In the genomic region with DNA sequence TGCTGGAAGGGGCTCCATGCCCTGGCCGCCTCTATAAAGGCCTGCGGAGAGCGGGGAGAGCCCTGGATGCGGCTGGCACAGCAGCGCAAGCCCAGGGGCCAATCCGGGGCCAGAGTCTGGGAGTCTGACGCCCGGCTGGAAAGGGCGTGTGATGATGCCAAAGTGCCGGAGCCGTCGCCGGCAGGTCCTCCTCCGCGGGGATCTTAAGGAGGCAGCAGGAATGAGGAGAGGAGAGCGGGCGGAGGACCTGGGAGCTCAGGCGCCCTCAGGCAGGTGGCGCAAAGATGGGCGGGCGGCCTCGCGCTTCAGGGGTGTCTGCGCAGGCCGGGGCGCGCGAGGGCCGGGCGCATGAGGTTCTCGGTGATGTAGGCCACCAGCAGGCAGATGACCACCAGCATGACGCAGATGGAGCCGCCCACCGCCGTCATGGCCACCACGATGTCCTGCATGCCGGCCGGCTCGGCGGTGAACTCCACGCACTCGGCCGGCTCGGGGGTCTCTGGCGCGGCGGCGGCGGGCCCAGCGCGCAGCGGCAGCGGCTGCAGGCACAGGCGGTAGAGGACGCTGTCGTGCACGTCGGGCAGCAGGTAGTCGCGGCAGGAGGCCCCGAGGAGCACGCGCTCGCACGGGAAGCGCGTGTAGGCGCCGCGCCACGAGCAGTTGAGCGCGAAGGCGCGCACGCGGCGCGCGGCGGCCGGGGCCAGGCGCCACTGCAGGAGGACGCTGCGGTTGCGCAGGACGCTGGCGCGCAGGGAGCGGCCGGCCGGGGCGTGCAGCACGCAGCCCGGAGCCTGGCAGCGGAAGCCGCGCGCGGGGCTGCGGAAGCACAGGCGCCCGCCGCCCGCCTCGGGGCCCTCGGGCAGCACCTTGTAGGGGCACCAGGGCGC, we compare ENCODE assay signal across 8 cellular contexts. TPM values are rescaled to one million over a fixed set of nuclear protein-coding genes. Genes with fewer than 3 reads are reported as not detected.
DNase-seq lines count a peak whose midpoint lies in the region; ATAC-seq and TF ChIP-seq lines count a peak whose summit lies in the region.

No MANE protein-coding gene starts in this region.

- H3K9me3 ChIP-seq in hepatocyte (ENCODE audit: low read depth) = no peaks in the 10 kb centered on the region

- no peaks in the 10 kb centered on the region for H3K36me3 Mint-ChIP-seq in activated naive CD4-positive, alpha-beta T cell treated with anti-CD3 and anti-CD28 coated beads, Interleukin-2, amount 50 U/mL, for 24 hours

- no peaks in the 10 kb centered on the region for H3K9me3 Mint-ChIP-seq in activated naive CD4-positive, alpha-beta T cell treated with anti-CD3 and anti-CD28 coated beads, Interleukin-2, amount 50 U/mL, for 24 hours

- ATAC-seq in stimulated activated naive CD8-positive, alpha-beta T cell treated with anti-CD3 and anti-CD28 coated beads, Interleukin-15, Interleukin-2, amounts not matched to agents 100 U/mL and 50 U/mL, for 24 hours = peak; percentile 26
- no peak for ATAC-seq in HG02623 (IDR thresholded peaks at IDR 0.05; ENCODE audit: unreplicated experiment)
- ATAC-seq in GM21576 (IDR thresholded peaks at IDR 0.05; ENCODE audit: unreplicated experiment) = no peak
- ATAC-seq in HG03571 (IDR thresholded peaks at IDR 0.05; ENCODE audit: unreplicated experiment) = no peak

- no peaks in the 10 kb centered on the region for H4K20me1 ChIP-seq in hepatocyte (ENCODE audit: insufficient read depth, poor library complexity, severe bottlenecking)

- H3K4me3 Mint-ChIP-seq in activated naive CD4-positive, alpha-beta T cell treated with anti-CD3 and anti-CD28 coated beads, Interleukin-2, amount 50 U/mL, for 24 hours = peak overlapping the region; percentile 82

- peak; percentile 18 for DNase-seq in Caki2 (ENCODE audit: low read depth)
- no peak for DNase-seq in LNCaP clone FGC (ENCODE audit: low read depth)
- DNase-seq in hepatocyte (ENCODE audit: low spot score) = peak; percentile 56
- DNase-seq in stimulated activated naive CD8-positive, alpha-beta T cell treated with anti-CD3 and anti-CD28 coated beads, Interleukin-15, Interleukin-2, amounts not matched to agents 100 U/mL and 50 U/mL, for 24 hours = peak; percentile 43

- H3K27me3 ChIP-seq in hepatocyte = peaks cover 74% of the 10 kb centered on the region

- no peaks in the 10 kb centered on the region for H3K27me3 Mint-ChIP-seq in activated naive CD4-positive, alpha-beta T cell treated with anti-CD3 and anti-CD28 coated beads, Interleukin-2, amount 50 U/mL, for 24 hours

- H3K4me1 Mint-ChIP-seq in activated naive CD4-positive, alpha-beta T cell treated with anti-CD3 and anti-CD28 coated beads, Interleukin-2, amount 50 U/mL, for 24 hours = peaks cover 10% of the 10 kb centered on the region

- in situ Hi-C loops in Caki2 (cut with HindIII; ENCODE audit: low pct_unique_long_range_greater_than_20kb, low sequenced_read_pairs) = no loop called here

- H3K27ac Mint-ChIP-seq in activated naive CD4-positive, alpha-beta T cell treated with anti-CD3 and anti-CD28 coated beads, Interleukin-2, amount 50 U/mL, for 24 hours = peak overlapping the region; percentile 85

- H3K9me2 ChIP-seq in hepatocyte (replicated peaks; ENCODE audit: insufficient read depth) = no peaks in the 10 kb centered on the region

- H3K4me2 ChIP-seq in hepatocyte = peak overlapping the region; percentile 74

- H3K27ac ChIP-seq in hepatocyte = no peak overlapping the region

- peaks cover 3% of the 10 kb centered on the region for H3K4me1 ChIP-seq in hepatocyte (ENCODE audit: insufficient read depth)

- H2AFZ ChIP-seq in hepatocyte = no peak overlapping the region

- TF ChIP-seq CTCF in LNCaP clone FGC (IDR thresholded peaks at IDR 0.05; ENCODE audit: control insufficient read depth, extremely low read depth, insufficient read depth) (peak; percentile 12; the same call in 1 of the 2 replicates), hepatocyte (IDR thresholded peaks at IDR 0.05; ENCODE audit: poor library complexity) (no peak)

- H3K36me3 ChIP-seq in hepatocyte (replicated peaks; ENCODE audit: insufficient read depth, low read depth) = no peaks in the 10 kb centered on the region

- H3K4me3 ChIP-seq in LNCaP clone FGC (ENCODE audit: low read depth, low read length) (no peak overlapping the region), hepatocyte (no peak overlapping the region)

- no peaks in the 10 kb centered on the region for H3K79me2 ChIP-seq in hepatocyte

- 17% methylated on average over 74 of the region's 108 CpGs for WGBS in hepatocyte (ENCODE audit: low lambda C conversion rate, missing lambda C conversion rate)

RNA-seq across cellular contexts. Expression of a gene that starts 0.7 kb away (rescaled TPM):
- 16.9 and 31.3 TPM in 2 replicates for total RNA-seq in Caki2 (2014; rRNA removed; shearing (Covaris generic); ENCODE audit: low replicate concordance)
- 0.96 and 2.1 TPM in 2 replicates for total RNA-seq in hepatocyte
- 6.0 and 8.8 TPM in 2 replicates for polyA plus RNA-seq in hepatocyte

RNA-seq across cellular contexts. Expression of a gene that starts 16.0 kb away (rescaled TPM):
- 35.7 and 49.0 TPM in 2 replicates for total RNA-seq in Caki2 (2014; rRNA removed; shearing (Covaris generic); ENCODE audit: low replicate concordance)
- total RNA-seq in hepatocyte = 34.8 and 47.5 TPM in 2 replicates
- polyA plus RNA-seq in hepatocyte = 75.3 and 121 TPM in 2 replicates

RNA-seq across cellular contexts. Expression of a gene that starts 24.6 kb away (rescaled TPM):
- 51.1 and 81.8 TPM in 2 replicates for total RNA-seq in Caki2 (2014; rRNA removed; shearing (Covaris generic); ENCODE audit: low replicate concordance)
- 75.7 and 85.0 TPM in 2 replicates for total RNA-seq in hepatocyte
- 192 and 203 TPM in 2 replicates for polyA plus RNA-seq in hepatocyte

RNA-seq across cellular contexts. Expression of a gene that starts 32.7 kb away (rescaled TPM):
- total RNA-seq in Caki2 (2014; rRNA removed; shearing (Covaris generic); ENCODE audit: low replicate concordance) = not detected in 2 replicates
- 48.0 and 73.4 TPM in 2 replicates for total RNA-seq in hepatocyte
- 136 and 184 TPM in 2 replicates for polyA plus RNA-seq in hepatocyte

RNA-seq across cellular contexts. Expression of a gene that starts 58.8 kb away (rescaled TPM):
- not detected in 2 replicates for total RNA-seq in Caki2 (2014; rRNA removed; shearing (Covaris generic); ENCODE audit: low replicate concordance)
- total RNA-seq in hepatocyte = 4.3 and 6.2 TPM in 2 replicates
- polyA plus RNA-seq in hepatocyte = 2.1 and 2.6 TPM in 2 replicates
